1 cellular context compared by ENCODE assay signal in genomic region chr19:46639356-46640061, GRCh38.
TF ChIP-seq lines count a peak whose summit lies in the region.

No MANE protein-coding gene starts in this region.

TF ChIP-seq in K562, 482 proteins besides CTCF, POLR2A, EP300 and RAD21 (continued from another document and continues in another):
- TF ChIP-seq, protein P1, sequence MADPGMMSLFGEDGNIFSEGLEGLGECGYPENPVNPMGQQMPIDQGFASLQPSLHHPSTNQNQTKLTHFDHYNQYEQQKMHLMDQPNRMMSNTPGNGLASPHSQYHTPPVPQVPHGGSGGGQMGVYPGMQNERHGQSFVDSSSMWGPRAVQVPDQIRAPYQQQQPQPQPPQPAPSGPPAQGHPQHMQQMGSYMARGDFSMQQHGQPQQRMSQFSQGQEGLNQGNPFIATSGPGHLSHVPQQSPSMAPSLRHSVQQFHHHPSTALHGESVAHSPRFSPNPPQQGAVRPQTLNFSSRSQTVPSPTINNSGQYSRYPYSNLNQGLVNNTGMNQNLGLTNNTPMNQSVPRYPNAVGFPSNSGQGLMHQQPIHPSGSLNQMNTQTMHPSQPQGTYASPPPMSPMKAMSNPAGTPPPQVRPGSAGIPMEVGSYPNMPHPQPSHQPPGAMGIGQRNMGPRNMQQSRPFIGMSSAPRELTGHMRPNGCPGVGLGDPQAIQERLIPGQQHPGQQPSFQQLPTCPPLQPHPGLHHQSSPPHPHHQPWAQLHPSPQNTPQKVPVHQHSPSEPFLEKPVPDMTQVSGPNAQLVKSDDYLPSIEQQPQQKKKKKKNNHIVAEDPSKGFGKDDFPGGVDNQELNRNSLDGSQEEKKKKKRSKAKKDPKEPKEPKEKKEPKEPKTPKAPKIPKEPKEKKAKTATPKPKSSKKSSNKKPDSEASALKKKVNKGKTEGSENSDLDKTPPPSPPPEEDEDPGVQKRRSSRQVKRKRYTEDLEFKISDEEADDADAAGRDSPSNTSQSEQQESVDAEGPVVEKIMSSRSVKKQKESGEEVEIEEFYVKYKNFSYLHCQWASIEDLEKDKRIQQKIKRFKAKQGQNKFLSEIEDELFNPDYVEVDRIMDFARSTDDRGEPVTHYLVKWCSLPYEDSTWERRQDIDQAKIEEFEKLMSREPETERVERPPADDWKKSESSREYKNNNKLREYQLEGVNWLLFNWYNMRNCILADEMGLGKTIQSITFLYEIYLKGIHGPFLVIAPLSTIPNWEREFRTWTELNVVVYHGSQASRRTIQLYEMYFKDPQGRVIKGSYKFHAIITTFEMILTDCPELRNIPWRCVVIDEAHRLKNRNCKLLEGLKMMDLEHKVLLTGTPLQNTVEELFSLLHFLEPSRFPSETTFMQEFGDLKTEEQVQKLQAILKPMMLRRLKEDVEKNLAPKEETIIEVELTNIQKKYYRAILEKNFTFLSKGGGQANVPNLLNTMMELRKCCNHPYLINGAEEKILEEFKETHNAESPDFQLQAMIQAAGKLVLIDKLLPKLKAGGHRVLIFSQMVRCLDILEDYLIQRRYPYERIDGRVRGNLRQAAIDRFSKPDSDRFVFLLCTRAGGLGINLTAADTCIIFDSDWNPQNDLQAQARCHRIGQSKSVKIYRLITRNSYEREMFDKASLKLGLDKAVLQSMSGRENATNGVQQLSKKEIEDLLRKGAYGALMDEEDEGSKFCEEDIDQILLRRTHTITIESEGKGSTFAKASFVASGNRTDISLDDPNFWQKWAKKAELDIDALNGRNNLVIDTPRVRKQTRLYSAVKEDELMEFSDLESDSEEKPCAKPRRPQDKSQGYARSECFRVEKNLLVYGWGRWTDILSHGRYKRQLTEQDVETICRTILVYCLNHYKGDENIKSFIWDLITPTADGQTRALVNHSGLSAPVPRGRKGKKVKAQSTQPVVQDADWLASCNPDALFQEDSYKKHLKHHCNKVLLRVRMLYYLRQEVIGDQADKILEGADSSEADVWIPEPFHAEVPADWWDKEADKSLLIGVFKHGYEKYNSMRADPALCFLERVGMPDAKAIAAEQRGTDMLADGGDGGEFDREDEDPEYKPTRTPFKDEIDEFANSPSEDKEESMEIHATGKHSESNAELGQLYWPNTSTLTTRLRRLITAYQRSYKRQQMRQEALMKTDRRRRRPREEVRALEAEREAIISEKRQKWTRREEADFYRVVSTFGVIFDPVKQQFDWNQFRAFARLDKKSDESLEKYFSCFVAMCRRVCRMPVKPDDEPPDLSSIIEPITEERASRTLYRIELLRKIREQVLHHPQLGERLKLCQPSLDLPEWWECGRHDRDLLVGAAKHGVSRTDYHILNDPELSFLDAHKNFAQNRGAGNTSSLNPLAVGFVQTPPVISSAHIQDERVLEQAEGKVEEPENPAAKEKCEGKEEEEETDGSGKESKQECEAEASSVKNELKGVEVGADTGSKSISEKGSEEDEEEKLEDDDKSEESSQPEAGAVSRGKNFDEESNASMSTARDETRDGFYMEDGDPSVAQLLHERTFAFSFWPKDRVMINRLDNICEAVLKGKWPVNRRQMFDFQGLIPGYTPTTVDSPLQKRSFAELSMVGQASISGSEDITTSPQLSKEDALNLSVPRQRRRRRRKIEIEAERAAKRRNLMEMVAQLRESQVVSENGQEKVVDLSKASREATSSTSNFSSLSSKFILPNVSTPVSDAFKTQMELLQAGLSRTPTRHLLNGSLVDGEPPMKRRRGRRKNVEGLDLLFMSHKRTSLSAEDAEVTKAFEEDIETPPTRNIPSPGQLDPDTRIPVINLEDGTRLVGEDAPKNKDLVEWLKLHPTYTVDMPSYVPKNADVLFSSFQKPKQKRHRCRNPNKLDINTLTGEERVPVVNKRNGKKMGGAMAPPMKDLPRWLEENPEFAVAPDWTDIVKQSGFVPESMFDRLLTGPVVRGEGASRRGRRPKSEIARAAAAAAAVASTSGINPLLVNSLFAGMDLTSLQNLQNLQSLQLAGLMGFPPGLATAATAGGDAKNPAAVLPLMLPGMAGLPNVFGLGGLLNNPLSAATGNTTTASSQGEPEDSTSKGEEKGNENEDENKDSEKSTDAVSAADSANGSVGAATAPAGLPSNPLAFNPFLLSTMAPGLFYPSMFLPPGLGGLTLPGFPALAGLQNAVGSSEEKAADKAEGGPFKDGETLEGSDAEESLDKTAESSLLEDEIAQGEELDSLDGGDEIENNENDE (IDR thresholded peaks at IDR 0.05; ENCODE audit: low read depth, low read length) = no peak
- TF ChIP-seq ZNF639 (CRISPR knock-in tag; conservative IDR thresholded peaks at IDR 0.05 in 1 of 2, IDR thresholded peaks at IDR 0.05 in 1 of 2) (no peak), SMARCA4 (IDR thresholded peaks at IDR 0.05) (0 out of 2 replicates have a peak, but pooled peaks have one; percentile 39), MTA1 (IDR thresholded peaks at IDR 0.05; ENCODE audit: borderline replicate concordance) (peak; percentile 32; the same call in 1 of the 2 replicates), TRIM24 (IDR thresholded peaks at IDR 0.05) (0 out of 4 replicates have a peak, but pooled peaks of 1 of the 2 experiments have one; percentile 13), MLLT1 (IDR thresholded peaks at IDR 0.05) (no peak), CEBPG (CRISPR knock-in tag; IDR thresholded peaks at IDR 0.05) (no peak; the same call in 1 of the 2 replicates), CEBPG (tag; conservative IDR thresholded peaks at IDR 0.05 in 1 of 2, IDR thresholded peaks at IDR 0.05 in 1 of 2) (no peak), SP1 (CRISPR knock-in tag; IDR thresholded peaks at IDR 0.05) (peak; percentile 1; the same call in 1 of the 2 replicates), TAF15 (IDR thresholded peaks at IDR 0.05; ENCODE audit: low read depth, low read length) (no peak), IRF9 (tag; IDR thresholded peaks at IDR 0.05) (no peak), NEUROD1 (IDR thresholded peaks at IDR 0.05; ENCODE audit: borderline replicate concordance, low read depth, low read length, partially characterized antibody) (peak; percentile 19), POLR2G (IDR thresholded peaks at IDR 0.05; ENCODE audit: low read depth, low read length) (peak; percentile 66), ZZZ3 (IDR thresholded peaks at IDR 0.05) (no peak), ZNF740 (CRISPR knock-in tag; IDR thresholded peaks at IDR 0.05) (0 out of 2 replicates have a peak, but pooled peaks have one; percentile 47), ZNF740 (tag; IDR thresholded peaks at IDR 0.05) (no peak), GABPA (tag; conservative IDR thresholded peaks at IDR 0.05; ENCODE audit: low read depth) (peak; percentile 49), ZNF165 (CRISPR knock-in tag; IDR thresholded peaks at IDR 0.05; ENCODE audit: borderline replicate concordance) (no peak), RBFOX2 (IDR thresholded peaks at IDR 0.05; ENCODE audit: low read depth, low read length) (peak; percentile 60), SIN3B (IDR thresholded peaks at IDR 0.05; ENCODE audit: low read depth) (no peak), ARID1B (IDR thresholded peaks at IDR 0.05) (no peak), DLX4 (CRISPR knock-in tag; IDR thresholded peaks at IDR 0.05) (no peak), ZBTB7A (IDR thresholded peaks at IDR 0.05; ENCODE audit: borderline replicate concordance, control insufficient read depth, low read depth, low read length) (peak; percentile 34; the same call in 1 of the 2 replicates), ILF3 (IDR thresholded peaks at IDR 0.05; ENCODE audit: borderline replicate concordance) (no peak), KDM2B (CRISPR knock-in tag; IDR thresholded peaks at IDR 0.05) (0 out of 2 replicates have a peak, but pooled peaks have one; percentile 29), NR4A1 (CRISPR knock-in tag; IDR thresholded peaks at IDR 0.05) (no peak), NR4A1 (tag; IDR thresholded peaks at IDR 0.05) (no peak), MCM7 (IDR thresholded peaks at IDR 0.05) (no peak), MEIS2 (IDR thresholded peaks at IDR 0.05; ENCODE audit: partially characterized antibody) (no peak), SMAD4 (CRISPR knock-in tag; conservative IDR thresholded peaks at IDR 0.05) (peak; percentile 76; the same call in 1 of the 2 replicates), SPI1 (IDR thresholded peaks at IDR 0.05; ENCODE audit: borderline replicate concordance, low read depth, low read length) (0 out of 2 replicates have a peak, but pooled peaks have one; percentile 24)
- TF ChIP-seq, protein P2, sequence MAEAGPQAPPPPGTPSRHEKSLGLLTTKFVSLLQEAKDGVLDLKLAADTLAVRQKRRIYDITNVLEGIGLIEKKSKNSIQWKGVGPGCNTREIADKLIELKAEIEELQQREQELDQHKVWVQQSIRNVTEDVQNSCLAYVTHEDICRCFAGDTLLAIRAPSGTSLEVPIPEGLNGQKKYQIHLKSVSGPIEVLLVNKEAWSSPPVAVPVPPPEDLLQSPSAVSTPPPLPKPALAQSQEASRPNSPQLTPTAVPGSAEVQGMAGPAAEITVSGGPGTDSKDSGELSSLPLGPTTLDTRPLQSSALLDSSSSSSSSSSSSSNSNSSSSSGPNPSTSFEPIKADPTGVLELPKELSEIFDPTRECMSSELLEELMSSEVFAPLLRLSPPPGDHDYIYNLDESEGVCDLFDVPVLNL (CRISPR knock-in tag; IDR thresholded peaks at IDR 0.05; ENCODE audit: low read depth) = no peak
- TF ChIP-seq, protein P3, sequence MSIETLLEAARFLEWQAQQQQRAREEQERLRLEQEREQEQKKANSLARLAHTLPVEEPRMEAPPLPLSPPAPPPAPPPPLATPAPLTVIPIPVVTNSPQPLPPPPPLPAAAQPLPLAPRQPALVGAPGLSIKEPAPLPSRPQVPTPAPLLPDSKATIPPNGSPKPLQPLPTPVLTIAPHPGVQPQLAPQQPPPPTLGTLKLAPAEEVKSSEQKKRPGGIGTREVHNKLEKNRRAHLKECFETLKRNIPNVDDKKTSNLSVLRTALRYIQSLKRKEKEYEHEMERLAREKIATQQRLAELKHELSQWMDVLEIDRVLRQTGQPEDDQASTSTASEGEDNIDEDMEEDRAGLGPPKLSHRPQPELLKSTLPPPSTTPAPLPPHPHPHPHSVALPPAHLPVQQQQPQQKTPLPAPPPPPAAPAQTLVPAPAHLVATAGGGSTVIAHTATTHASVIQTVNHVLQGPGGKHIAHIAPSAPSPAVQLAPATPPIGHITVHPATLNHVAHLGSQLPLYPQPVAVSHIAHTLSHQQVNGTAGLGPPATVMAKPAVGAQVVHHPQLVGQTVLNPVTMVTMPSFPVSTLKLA (conservative IDR thresholded peaks at IDR 0.05) = no peak
- TF ChIP-seq, protein P4, sequence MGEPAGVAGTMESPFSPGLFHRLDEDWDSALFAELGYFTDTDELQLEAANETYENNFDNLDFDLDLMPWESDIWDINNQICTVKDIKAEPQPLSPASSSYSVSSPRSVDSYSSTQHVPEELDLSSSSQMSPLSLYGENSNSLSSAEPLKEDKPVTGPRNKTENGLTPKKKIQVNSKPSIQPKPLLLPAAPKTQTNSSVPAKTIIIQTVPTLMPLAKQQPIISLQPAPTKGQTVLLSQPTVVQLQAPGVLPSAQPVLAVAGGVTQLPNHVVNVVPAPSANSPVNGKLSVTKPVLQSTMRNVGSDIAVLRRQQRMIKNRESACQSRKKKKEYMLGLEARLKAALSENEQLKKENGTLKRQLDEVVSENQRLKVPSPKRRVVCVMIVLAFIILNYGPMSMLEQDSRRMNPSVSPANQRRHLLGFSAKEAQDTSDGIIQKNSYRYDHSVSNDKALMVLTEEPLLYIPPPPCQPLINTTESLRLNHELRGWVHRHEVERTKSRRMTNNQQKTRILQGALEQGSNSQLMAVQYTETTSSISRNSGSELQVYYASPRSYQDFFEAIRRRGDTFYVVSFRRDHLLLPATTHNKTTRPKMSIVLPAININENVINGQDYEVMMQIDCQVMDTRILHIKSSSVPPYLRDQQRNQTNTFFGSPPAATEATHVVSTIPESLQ (CRISPR knock-in tag; IDR thresholded peaks at IDR 0.05) = no peak
- TF ChIP-seq, protein P5, sequence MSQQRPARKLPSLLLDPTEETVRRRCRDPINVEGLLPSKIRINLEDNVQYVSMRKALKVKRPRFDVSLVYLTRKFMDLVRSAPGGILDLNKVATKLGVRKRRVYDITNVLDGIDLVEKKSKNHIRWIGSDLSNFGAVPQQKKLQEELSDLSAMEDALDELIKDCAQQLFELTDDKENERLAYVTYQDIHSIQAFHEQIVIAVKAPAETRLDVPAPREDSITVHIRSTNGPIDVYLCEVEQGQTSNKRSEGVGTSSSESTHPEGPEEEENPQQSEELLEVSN (IDR thresholded peaks at IDR 0.05; ENCODE audit: borderline replicate concordance in 1 of 2, extremely low read depth in 1 of 2, insufficient read depth in 1 of 2, insufficient read length in 1 of 2, low read depth in 1 of 2, low read length in 1 of 2, poor library complexity in 1 of 2, severe bottlenecking in 1 of 2) = peak in 1 of 2 experiments; percentile 20
